23 cellular contexts compared by ENCODE assay signal in genomic region chr7:150371996-150372270, GRCh38. TPM values are rescaled to one million over a fixed set of nuclear protein-coding genes. Genes with fewer than 3 reads are reported as not detected.
DNase-seq lines count a peak whose midpoint lies in the region; ATAC-seq and TF ChIP-seq lines count a peak whose summit lies in the region.
"Had no signal": no experiment of that assay in that cellular context is flagged by ENCODE, and none has a peak within 500 bp of the region (broad histone marks: within the 10 kb centered on the region; RNA-seq: fewer than 3 reads in every experiment).

No MANE protein-coding gene starts in this region.

- intact Hi-C loops in stomach (cut with DNase I; ENCODE audit: low total_unique reads), result no loop called here

- peaks cover 51% of the 10 kb centered on the region for H3K79me2 ChIP-seq in osteoblast (ENCODE audit: insufficient read depth, low read length)

- peaks cover 36% of the 10 kb centered on the region for H3K36me3 Mint-ChIP-seq in endodermal cell (ENCODE audit: low read depth)

- H2AFZ ChIP-seq in osteoblast (ENCODE audit: low read length), result no peak overlapping the region
- H2AFZ ChIP-seq: PC-9 had no signal

- H3K4me3 Mint-ChIP-seq in endodermal cell, result no peak overlapping the region

- peaks cover 37% of the 10 kb centered on the region for H3K36me3 ChIP-seq in endodermal cell (ENCODE audit: control insufficient read depth, insufficient read depth, low read length)
- peaks cover 28% of the 10 kb centered on the region for H3K36me3 ChIP-seq in osteoblast (ENCODE audit: insufficient read depth, low read length)
- peaks cover 29 to 49% (median 42%) of the 10 kb centered on the region in 4 donors for H3K36me3 ChIP-seq in stomach
- H3K36me3 ChIP-seq in brain microvascular endothelial cell (replicated peaks), result peaks cover 30% of the 10 kb centered on the region

- DNase-seq in activated effector memory CD4-positive, alpha-beta T cell treated with anti-CD3 and anti-CD28 coated beads, Interleukin-2, amount 50 U/mL, for 16 hours, result peak; percentile 39
- no peak for DNase-seq in activated effector memory CD4-positive, alpha-beta T cell treated with Interleukin-2 at 50 U/mL for 16 hours
- DNase-seq in endodermal cell (peak; percentile 44), osteoblast (ENCODE audit: insufficient read length, low spot score, missing footprints) (peak; percentile 62), stomach (no peak), brain microvascular endothelial cell (no peak)
- DNase-seq: 8988T, DMS53, EL, IMR-90, NCI-H1105, NCI-H146, NCI-H2029, NCI-H2227 treated with DMSO at 0.1 percent for 48 hours, NCI-H510A, NCI-H748 treated with DMSO at 0.1 percent for 48 hours, PC-9, RPMI8226, SHP77 treated with DMSO at 0.1 percent for 48 hours had no signal

- no peak for TF ChIP-seq EP300 in stomach (IDR thresholded peaks at IDR 0.05)

- no peak for TF ChIP-seq CTCF in endodermal cell (conservative IDR thresholded peaks at IDR 0.05)
- TF ChIP-seq CTCF in osteoblast (IDR thresholded peaks at IDR 0.05; ENCODE audit: extremely low read depth, low read depth, low read length), result no peak
- no peak for TF ChIP-seq CTCF in stomach (IDR thresholded peaks at IDR 0.05)
- no peak for TF ChIP-seq CTCF in brain microvascular endothelial cell (IDR thresholded peaks at IDR 0.05; ENCODE audit: low read depth, low read length, missing control alignments)

- WGBS in endodermal cell (ENCODE audit: insufficient coverage in 1 of 2, insufficient read length in 1 of 2), 2 experiments, result 95 to 100% methylated on average over 9 to 30 of the region's 30 CpGs
- 90 to 98% (median 94%) methylated on average over 17 to 30 of the region's 30 CpGs for WGBS in stomach, 5 donors

- H3K9me3 Mint-ChIP-seq in endodermal cell, result no peaks in the 10 kb centered on the region

- H4K20me1 ChIP-seq in osteoblast (ENCODE audit: insufficient read depth, low read length), result peaks cover 27% of the 10 kb centered on the region

- ATAC-seq in GM21723 (IDR thresholded peaks at IDR 0.05; ENCODE audit: unreplicated experiment), result no peak

- in situ Hi-C loops in brain microvascular endothelial cell (cut with HindIII; ENCODE audit: low pct_ligation_motif_present, low sequenced_read_pairs), result no loop called here

- H3K27ac ChIP-seq in endodermal cell (ENCODE audit: low read depth, low read length), result no peak overlapping the region
- no peak overlapping the region for H3K27ac ChIP-seq in osteoblast (ENCODE audit: low read depth, low read length)
- H3K27ac ChIP-seq in stomach, result no peak overlapping the region
- no peak overlapping the region for H3K27ac ChIP-seq in brain microvascular endothelial cell
- H3K27ac ChIP-seq: C4-2B, PC-9 had no signal

- no peak overlapping the region for H3K27ac Mint-ChIP-seq in endodermal cell

- peaks cover 26% of the 10 kb centered on the region for H3K4me1 ChIP-seq in endodermal cell (ENCODE audit: control insufficient read depth, insufficient read depth, low read length)
- peaks cover 24% of the 10 kb centered on the region for H3K4me1 ChIP-seq in osteoblast (ENCODE audit: insufficient read depth, low read length)
- H3K4me1 ChIP-seq in stomach, result peaks cover 31 to 79% (median 65%) of the 10 kb centered on the region in 4 donors

- no peaks in the 10 kb centered on the region for H3K27me3 Mint-ChIP-seq in endodermal cell (ENCODE audit: insufficient read depth)

- TF ChIP-seq POLR2A in GM18526 (IDR thresholded peaks at IDR 0.05; ENCODE audit: extremely low read depth, insufficient read length) (peak; percentile 3), stomach (IDR thresholded peaks at IDR 0.05) (no peak)

- H3K4me3 ChIP-seq in endodermal cell (ENCODE audit: low read length) (no peak overlapping the region), osteoblast (ENCODE audit: insufficient read depth, low read length) (no peak overlapping the region), stomach (peak overlapping the region in 1 of 4 donors; percentile 5), brain microvascular endothelial cell (ENCODE audit: low read depth, low read length) (no peak overlapping the region)
- H3K4me3 ChIP-seq: HAP-1, PC-9 had no signal

- H3K9ac ChIP-seq in endodermal cell (ENCODE audit: extremely low read depth, low read length, poor library complexity, severe bottlenecking), result no peak overlapping the region

- H3K4me2 ChIP-seq in osteoblast (ENCODE audit: insufficient read depth, low read length), result no peak overlapping the region
- H3K4me2 ChIP-seq: PC-9 had no signal

- no peaks in the 10 kb centered on the region for H3K9me3 ChIP-seq in endodermal cell (ENCODE audit: control insufficient read depth, low read length)
- no peaks in the 10 kb centered on the region for H3K9me3 ChIP-seq in osteoblast (ENCODE audit: low read depth, low read length)
- no peaks in the 10 kb centered on the region for H3K9me3 ChIP-seq in stomach
- H3K9me3 ChIP-seq: HAP-1 had no signal

- peaks cover 47% of the 10 kb centered on the region for H3K4me1 Mint-ChIP-seq in endodermal cell

- no peaks in the 10 kb centered on the region for H3K27me3 ChIP-seq in endodermal cell (ENCODE audit: control insufficient read depth, insufficient read depth, low read length, poor library complexity, severe bottlenecking)
- no peaks in the 10 kb centered on the region for H3K27me3 ChIP-seq in osteoblast (ENCODE audit: insufficient read depth, low read length)
- no peaks in the 10 kb centered on the region for H3K27me3 ChIP-seq in stomach
- H3K27me3 ChIP-seq in brain microvascular endothelial cell (replicated peaks), result no peaks in the 10 kb centered on the region

RNA-seq across cellular contexts. Expression of gene REPIN1, which starts 3.3 kb away (rescaled TPM):
- total RNA-seq in endodermal cell (10 to 100 TPM; 85.4 to 94.4 TPM), osteoblast (53.6 and 57.5 TPM in 2 replicates), stomach (100 to 1,000 TPM in 3 of 5 donors, 10 to 100 TPM in 2; 44.2 to 298 (median 104) TPM)
- polyA plus RNA-seq in endodermal cell (2013, experiment 1 of 2), result 136 TPM
- polyA plus RNA-seq in endodermal cell (2013, experiment 2 of 2), result 119 TPM
- 10 to 100 TPM; 35.9 to 41.5 (median 36.4) TPM for polyA plus RNA-seq in stomach

RNA-seq across cellular contexts. Expression of gene ZNF775, which starts 7.2 kb away (rescaled TPM):
- total RNA-seq in endodermal cell (10 to 100 TPM in 1 of 2 donors, 1 to 10 TPM in 1; 10.0 to 11.3 TPM), osteoblast (5.0 and 6.2 TPM in 2 replicates), stomach (10 to 100 TPM in 2 of 5 donors, 1 to 10 TPM in 1, not detected in 2; 2.0 to 17.0 (median 14.8) TPM)
- polyA plus RNA-seq in endodermal cell (2013, experiment 1 of 2), result 18.8 TPM
- 17.2 TPM for polyA plus RNA-seq in endodermal cell (2013, experiment 2 of 2)
- 1 to 10 TPM; 1.8 to 2.6 (median 2.4) TPM for polyA plus RNA-seq in stomach

RNA-seq across cellular contexts. Expression of gene RARRES2, which starts 30.5 kb away (rescaled TPM):
- total RNA-seq in endodermal cell, result 10 to 100 TPM; 32.2 to 48.2 TPM
- 31.3 TPM for polyA plus RNA-seq in endodermal cell (2013, experiment 1 of 2)
- polyA plus RNA-seq in endodermal cell (2013, experiment 2 of 2), result 24.1 TPM
- total RNA-seq in osteoblast, result 18.3 and 26.1 TPM in 2 replicates
- total RNA-seq in stomach, result 100 to 1,000 TPM in 1 of 5 donors, 10 to 100 TPM in 4; 33.5 to 244 (median 70.9) TPM
- 100 to 1,000 TPM; 161 to 232 (median 197) TPM for polyA plus RNA-seq in stomach
- total RNA-seq: IMR-90, PC-9 had no signal

RNA-seq across cellular contexts. Expression of gene ACTR3C, which starts 48.6 kb away (rescaled TPM):
- total RNA-seq in endodermal cell, result under 1 TPM in 1 of 2 donors, not detected in 1; 0.92 TPM
- 0.46 TPM for polyA plus RNA-seq in endodermal cell (2013, experiment 1 of 2)
- 0.25 TPM for polyA plus RNA-seq in endodermal cell (2013, experiment 2 of 2)
- 1.8 and 3.8 TPM in 2 replicates for total RNA-seq in osteoblast
- 10 to 100 TPM in 3 of 5 donors, 1 to 10 TPM in 2; 2.3 to 68.7 (median 16.2) TPM for total RNA-seq in stomach
- 10 to 100 TPM in 1 of 3 donors, 1 to 10 TPM in 2; 3.1 to 10.1 (median 7.0) TPM for polyA plus RNA-seq in stomach
- total RNA-seq: IMR-90 had no signal
- polyA plus RNA-seq: IMR-90 had no signal

RNA-seq across cellular contexts. Expression of gene LRRC61, which starts 48.8 kb away (rescaled TPM):
- total RNA-seq in endodermal cell (10 to 100 TPM in 1 of 2 donors, under 1 TPM in 1; 0.77 to 27.0 TPM), osteoblast (1.8 and 4.0 TPM in 2 replicates), stomach (10 to 100 TPM in 3 of 5 donors, not detected in 2; 11.6 to 15.9 (median 14.2) TPM)
- 24.5 TPM for polyA plus RNA-seq in endodermal cell (2013, experiment 1 of 2)
- 22.8 TPM for polyA plus RNA-seq in endodermal cell (2013, experiment 2 of 2)
- polyA plus RNA-seq in stomach, result 1 to 10 TPM; 5.6 to 7.6 (median 7.4) TPM
- total RNA-seq: IMR-90 had no signal

Comparison
In these comparisons a context has a peak if more than half of its experiments do, and no peak if none do; other contexts are left out.
1. DNase-seq: peak in activated effector memory CD4-positive, alpha-beta T cell treated with anti-CD3 and anti-CD28 coated beads, Interleukin-2, amount 50 U/mL, for 16 hours (single experiment), endodermal cell (single experiment) and osteoblast (single experiment); none in activated effector memory CD4-positive, alpha-beta T cell treated with Interleukin-2 at 50 U/mL for 16 hours (single experiment), stomach (single experiment) and brain microvascular endothelial cell (single experiment).